Comparison of ENCODE assay signal across 12 cellular contexts in the genomic region with DNA sequence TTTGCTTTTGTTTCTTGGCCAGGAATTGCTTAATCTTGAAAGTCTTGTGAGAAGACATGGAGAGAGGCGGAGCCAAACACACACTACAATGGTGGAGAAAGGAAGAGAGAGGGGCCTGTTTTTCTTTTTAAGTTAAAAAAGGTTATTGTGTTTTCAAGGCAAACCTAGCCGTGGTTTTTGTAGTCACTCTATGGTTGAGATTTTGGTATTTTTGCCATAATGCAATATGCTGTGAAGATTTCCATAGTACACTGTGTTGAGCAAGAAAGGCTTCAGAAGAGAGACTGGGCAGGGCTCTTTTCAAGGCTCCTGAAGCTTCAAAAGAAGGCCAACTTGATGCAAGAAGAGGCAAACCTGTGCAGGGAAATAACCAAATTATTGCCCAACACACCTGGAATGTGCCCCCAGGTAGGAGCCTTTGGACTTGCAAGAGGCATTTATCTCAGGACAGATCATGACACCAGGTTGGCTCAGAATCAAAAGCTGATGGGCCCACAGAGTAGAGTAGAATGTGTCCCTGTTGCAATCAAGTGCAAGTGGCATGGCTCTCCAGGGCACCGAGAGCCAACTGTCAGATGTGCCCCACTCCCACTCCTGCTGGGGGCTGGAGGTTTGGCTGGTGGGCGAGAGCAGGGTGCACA. TPM values are rescaled to one million over a fixed set of nuclear protein-coding genes. Genes with fewer than 3 reads are reported as not detected.
DNase-seq lines count a peak whose midpoint lies in the region; ATAC-seq and TF ChIP-seq lines count a peak whose summit lies in the region.
"Had no signal": no experiment of that assay in that cellular context is flagged by ENCODE, and none has a peak within 500 bp of the region (broad histone marks: within the 10 kb centered on the region; RNA-seq: fewer than 3 reads in every experiment).

No MANE protein-coding gene starts in this region.

- no CpG with 5 or more reads among the region's 4 CpGs for WGBS in trophoblast cell (ENCODE audit: extremely low coverage, insufficient coverage, insufficient read length)

- ATAC-seq in RWPE2 (ENCODE audit: low read depth) (peak; percentile 39), HG02678 (IDR thresholded peaks at IDR 0.05; ENCODE audit: unreplicated experiment) (no peak), GM21515 (IDR thresholded peaks at IDR 0.05; ENCODE audit: unreplicated experiment) (no peak)
- ATAC-seq: activated CD4-positive, CD25-positive, alpha-beta regulatory T cell treated with anti-CD3 and anti-CD28 coated beads, Interleukin-2, amount 50 U/mL, for 24 hours; activated T-cell treated with anti-CD3 and anti-CD28 coated beads, Interleukin-2, amount 50 U/mL, for 72 hours had no signal

- TF ChIP-seq CTCF in Caco-2 (IDR thresholded peaks at IDR 0.05; ENCODE audit: insufficient read depth in 1 of 2, low read depth in 1 of 2, low read length in 1 of 2, severe bottlenecking in 1 of 2, unreplicated experiment in 1 of 2) (no peak), RWPE2 (IDR thresholded peaks at IDR 0.05; ENCODE audit: poor library complexity, severe bottlenecking) (no peak), fibroblast of pulmonary artery (IDR thresholded peaks at IDR 0.05; ENCODE audit: low read length, missing control alignments) (no peak)

- intact Hi-C loops in Caco-2 (cut with micrococcal nuclease; ENCODE audit: unreplicated experiment): loop anchor here (1.0 to 2.0 kb wide), 5 partner anchors 19 to 123 kb away; partner anchors contain the start of gene AMOTL2

- no peak overlapping the region for H2AK5ac ChIP-seq in trophoblast cell (ENCODE audit: low read length)

- peak overlapping the region; percentile 12 for H3K18ac ChIP-seq in trophoblast cell (ENCODE audit: low read length)

- H3K4me1 Mint-ChIP-seq in Caco-2 (ENCODE audit: low read depth, unreplicated experiment): peaks cover 86% of the 10 kb centered on the region

- no peaks in the 10 kb centered on the region for H3K9me3 Mint-ChIP-seq in Caco-2 (ENCODE audit: unreplicated experiment)

- H3K36me3 Mint-ChIP-seq in Caco-2 (ENCODE audit: insufficient read depth, unreplicated experiment): peaks cover 91% of the 10 kb centered on the region

- POLR2A ChIA-PET in Caco-2 (lab: Charles Lee): interaction anchor here (0.9 to 4.5 kb wide), 10 partner anchors 13 to 43 kb away, joined by 3 to 24 read pairs (median 4); partner anchors contain the start of gene AMOTL2

- H3K14ac ChIP-seq in trophoblast cell (ENCODE audit: low read length): peak overlapping the region; percentile 2

- CTCF ChIA-PET in Caco-2 (lab: Charles Lee): interaction anchor here (1.2 to 2.5 kb wide), 6 partner anchors 12 to 121 kb away, joined by 3 to 8 read pairs (median 4); no protein-coding TSS in a partner anchor

- H3K27me3 ChIP-seq in Caco-2 (replicated peaks; ENCODE audit: control insufficient read depth, insufficient read depth, low read length) (no peaks in the 10 kb centered on the region), RWPE2 (ENCODE audit: insufficient read depth, poor library complexity, severe bottlenecking) (no peaks in the 10 kb centered on the region), trophoblast cell (ENCODE audit: insufficient read depth, low read length) (no peaks in the 10 kb centered on the region)

- H4K12ac ChIP-seq in trophoblast cell (ENCODE audit: low read depth, low read length): no peak overlapping the region

- H3K9ac ChIP-seq in trophoblast cell (ENCODE audit: low read length): no peak overlapping the region

- H2BK120ac ChIP-seq in trophoblast cell (ENCODE audit: insufficient read depth, low read length, poor library complexity): peak overlapping the region; percentile 79

- H3K79me2 ChIP-seq in trophoblast cell (ENCODE audit: control insufficient read depth, insufficient read depth, low read length, poor library complexity): peaks cover 10% of the 10 kb centered on the region

- H3K4me3 ChIP-seq in Caco-2 (ENCODE audit: low read depth, low read length) (no peak overlapping the region), RWPE2 (ENCODE audit: severe bottlenecking) (no peak overlapping the region), fibroblast of pulmonary artery (replicated peaks; ENCODE audit: low read depth, low read length) (no peak overlapping the region), trophoblast cell (ENCODE audit: low read depth, low read length) (no peak overlapping the region)

- H3K23ac ChIP-seq in trophoblast cell (ENCODE audit: low read length): no peak overlapping the region

- no peak overlapping the region for H3K4me2 ChIP-seq in trophoblast cell (ENCODE audit: low read length)

- peaks cover 3% of the 10 kb centered on the region for H3K9me3 ChIP-seq in Caco-2
- peaks cover under 1% of the 10 kb centered on the region for H3K9me3 ChIP-seq in RWPE2 (ENCODE audit: severe bottlenecking)
- H3K9me3 ChIP-seq in trophoblast cell (ENCODE audit: insufficient read depth, low read depth, low read length): peaks cover 4% of the 10 kb centered on the region

- peak overlapping the region; percentile 27 for H4K8ac ChIP-seq in trophoblast cell (ENCODE audit: low read depth, low read length)

- DNase-seq in Caco-2 (peak; percentile 91), RWPE2 (ENCODE audit: low spot score) (peak; percentile 75), fibroblast of pulmonary artery (ENCODE audit: low read depth) (peak; percentile 55), trophoblast cell (peak; percentile 100), NCI-H510A (lab: John Stamatoyannopoulos, UW) (no peak), NCI-H1436 (lab: John Stamatoyannopoulos, UW) (no peak)
- DNase-seq: activated T-cell treated with anti-CD3 and anti-CD28 coated beads, Interleukin-2, amount 50 U/mL, for 72 hours; NCI-H774; SW 1271 had no signal

- peak overlapping the region; percentile 84 for H4K91ac ChIP-seq in trophoblast cell (ENCODE audit: low read depth, low read length)

- H3K4me3 Mint-ChIP-seq in Caco-2 (ENCODE audit: unreplicated experiment): peak overlapping the region; percentile 5
- H3K4me3 Mint-ChIP-seq: activated T-cell treated with anti-CD3 and anti-CD28 coated beads, Interleukin-2, amount 50 U/mL, for 72 hours had no signal

- H3K27me3 Mint-ChIP-seq in Caco-2 (ENCODE audit: insufficient read depth, unreplicated experiment): no peaks in the 10 kb centered on the region

- BruUV-seq in Caco-2 (replicated peaks; lab: Mats Ljungman, UMichigan): no TSS peak

- H3K4me1 ChIP-seq in Caco-2: peaks cover 94% of the 10 kb centered on the region
- peaks cover 40% of the 10 kb centered on the region for H3K4me1 ChIP-seq in RWPE2 (ENCODE audit: insufficient read depth, poor library complexity, severe bottlenecking)
- peaks cover 30 to 43% of the 10 kb centered on the region in 2 experiments for H3K4me1 ChIP-seq in trophoblast cell (ENCODE audit: control insufficient read depth in 1 of 2, insufficient read depth in 2 of 2, low read length in 2 of 2)

- peak overlapping the region; percentile 65 for H3K27ac Mint-ChIP-seq in Caco-2 (ENCODE audit: unreplicated experiment)
- H3K27ac Mint-ChIP-seq: activated T-cell treated with anti-CD3 and anti-CD28 coated beads, Interleukin-2, amount 50 U/mL, for 72 hours had no signal

- H3K36me3 ChIP-seq in Caco-2 (ENCODE audit: control insufficient read depth, insufficient read depth, low read length): peaks cover 6% of the 10 kb centered on the region; the same call in 1 of the 2 replicates
- peaks cover 30% of the 10 kb centered on the region for H3K36me3 ChIP-seq in RWPE2 (ENCODE audit: low read depth)
- peaks cover 29 to 31% of the 10 kb centered on the region in 2 experiments for H3K36me3 ChIP-seq in trophoblast cell (ENCODE audit: control insufficient read depth in 1 of 2, insufficient read depth in 2 of 2, low read length in 2 of 2)

- peak overlapping the region; percentile 12 for H2BK12ac ChIP-seq in trophoblast cell (ENCODE audit: low read length)

- H3K79me1 ChIP-seq in trophoblast cell (ENCODE audit: low read length): peaks cover 47% of the 10 kb centered on the region

- H2BK5ac ChIP-seq in trophoblast cell (ENCODE audit: low read depth, low read length, poor library complexity): peak overlapping the region; percentile 52

- H2AFZ ChIP-seq in trophoblast cell (ENCODE audit: insufficient read depth, low read length, poor library complexity): no peak overlapping the region

- peak overlapping the region; percentile 96 for H3K27ac ChIP-seq in RWPE2 (ENCODE audit: poor library complexity, severe bottlenecking)
- H3K27ac ChIP-seq in trophoblast cell (ENCODE audit: low read depth, low read length): peak overlapping the region; percentile 87

- H3K4ac ChIP-seq in trophoblast cell (ENCODE audit: low read depth, low read length): peak overlapping the region; percentile 9

RNA-seq across cellular contexts. Expression of gene AMOTL2, which starts 22.1 kb away (rescaled TPM):
- total RNA-seq in Caco-2 (2022): 220 and 271 TPM in 2 replicates
- polyA plus RNA-seq in trophoblast cell (2013): 83.2 and 85.9 TPM in 2 replicates

Comparison
In these comparisons a context has a peak if more than half of its experiments do, and no peak if none do; other contexts are left out.
1. DNase-seq: peak in Caco-2 (2 of 2), RWPE2 (single experiment), fibroblast of pulmonary artery (single experiment) and trophoblast cell (2 of 2); none in NCI-H510A (single experiment) and NCI-H1436 (single experiment).